In the genomic region with DNA sequence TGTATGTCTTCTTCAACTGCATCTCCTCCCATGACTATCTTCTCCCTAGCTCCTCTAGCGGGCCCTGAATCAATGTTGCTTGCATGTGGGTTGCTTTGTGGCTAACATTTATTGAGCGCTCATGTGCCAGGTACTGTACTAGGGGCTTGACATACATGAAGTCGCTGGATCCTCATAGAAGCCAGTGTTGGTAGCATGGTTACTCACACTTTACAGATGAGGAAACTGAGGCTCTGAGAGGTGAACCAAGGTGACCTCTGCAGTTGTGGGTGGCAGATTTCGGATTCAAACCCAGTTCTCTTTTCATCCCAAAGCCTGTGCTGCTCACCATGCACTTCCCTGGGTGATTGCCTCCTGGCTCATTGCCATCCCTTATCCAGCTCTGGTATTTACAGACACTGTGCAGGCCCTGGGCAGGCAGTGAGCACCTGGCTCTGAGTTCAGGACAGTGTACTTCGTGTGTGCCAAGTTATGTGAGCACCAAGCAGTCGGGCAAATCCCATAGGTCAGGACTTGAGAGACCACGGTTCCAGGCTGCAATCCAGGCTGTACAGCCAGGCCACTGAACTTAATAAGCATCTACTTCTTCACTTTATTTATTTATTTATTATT, we compare ENCODE assay signal across 8 cellular contexts. TPM values are rescaled to one million over a fixed set of nuclear protein-coding genes. Genes with fewer than 3 reads are reported as not detected.
DNase-seq lines count a peak whose midpoint lies in the region; ATAC-seq and TF ChIP-seq lines count a peak whose summit lies in the region.

No MANE protein-coding gene starts in this region.

- intact Hi-C loops in activated CD4-positive, alpha-beta T cell treated with anti-CD3 and anti-CD28 coated beads, Interleukin-2, amount 10 ng/mL, durations not matched to agents 24 days and 14 days (cut with micrococcal nuclease) = loop anchor here (5.0 kb wide), 1 partner anchor 325 kb away; a partner anchor contains a TSS

- H3K27ac ChIP-seq in SU-DHL-6 (ENCODE audit: low read depth, low read length) = 0 out of 2 replicates have a peak overlapping the region, but pooled peaks have one; percentile 12

- H4K20me1 ChIP-seq in SU-DHL-6 (ENCODE audit: low read depth, low read length) = peaks cover 11% of the 10 kb centered on the region; the same call in 1 of the 2 replicates

- no peaks in the 10 kb centered on the region for H3K9me3 ChIP-seq in SU-DHL-6 (ENCODE audit: insufficient read depth, low read length)

- peak overlapping the region; percentile 79 for H3K4me2 ChIP-seq in SU-DHL-6 (ENCODE audit: low read depth, low read length, poor library complexity, severe bottlenecking)

- peak overlapping the region; percentile 63 for H3K4me3 ChIP-seq in SU-DHL-6 (ENCODE audit: insufficient read depth, low read length, poor library complexity, severe bottlenecking)

- H3K9ac ChIP-seq in SU-DHL-6 (ENCODE audit: low read length) = peak overlapping the region; percentile 97

- H3K36me3 ChIP-seq in SU-DHL-6 (ENCODE audit: low read length) = peaks cover 31% of the 10 kb centered on the region

- H3K4me3 Mint-ChIP-seq in activated CD4-positive, alpha-beta T cell treated with anti-CD3 and anti-CD28 coated beads, Interleukin-2, amount 10 ng/mL, durations not matched to agents 24 days and 14 days = peak overlapping the region; percentile 98
- H3K4me3 Mint-ChIP-seq in progenitor cell of endocrine pancreas (ENCODE audit: low read depth) = peak overlapping the region; percentile 95

- H2AFZ ChIP-seq in SU-DHL-6 (ENCODE audit: low read depth, low read length, severe bottlenecking) = peak overlapping the region; percentile 37

- no peaks in the 10 kb centered on the region for H3K27me3 Mint-ChIP-seq in activated CD4-positive, alpha-beta T cell treated with anti-CD3 and anti-CD28 coated beads, Interleukin-2, amount 10 ng/mL, durations not matched to agents 24 days and 14 days
- H3K27me3 Mint-ChIP-seq in progenitor cell of endocrine pancreas = no peaks in the 10 kb centered on the region

- H3F3A ChIP-seq in SU-DHL-6 (ENCODE audit: insufficient read depth) = peaks cover 32% of the 10 kb centered on the region

- H3K27ac Mint-ChIP-seq in activated CD4-positive, alpha-beta T cell treated with anti-CD3 and anti-CD28 coated beads, Interleukin-2, amount 10 ng/mL, durations not matched to agents 24 days and 14 days = peak overlapping the region; percentile 98
- H3K27ac Mint-ChIP-seq in progenitor cell of endocrine pancreas = no peak overlapping the region

- H3K9me3 Mint-ChIP-seq in activated CD4-positive, alpha-beta T cell treated with anti-CD3 and anti-CD28 coated beads, Interleukin-2, amount 10 ng/mL, durations not matched to agents 24 days and 14 days = no peaks in the 10 kb centered on the region
- no peaks in the 10 kb centered on the region for H3K9me3 Mint-ChIP-seq in progenitor cell of endocrine pancreas (ENCODE audit: low read depth)

- H3K4me1 Mint-ChIP-seq in activated CD4-positive, alpha-beta T cell treated with anti-CD3 and anti-CD28 coated beads, Interleukin-2, amount 10 ng/mL, durations not matched to agents 24 days and 14 days = peaks cover 36% of the 10 kb centered on the region
- peaks cover 21% of the 10 kb centered on the region for H3K4me1 Mint-ChIP-seq in progenitor cell of endocrine pancreas (ENCODE audit: low read depth)

- no peaks in the 10 kb centered on the region for H3K9me2 ChIP-seq in SU-DHL-6 (replicated peaks; ENCODE audit: insufficient read depth, low read length)

- peaks cover 51% of the 10 kb centered on the region for H3K36me3 Mint-ChIP-seq in activated CD4-positive, alpha-beta T cell treated with anti-CD3 and anti-CD28 coated beads, Interleukin-2, amount 10 ng/mL, durations not matched to agents 24 days and 14 days (ENCODE audit: low read depth)
- peaks cover 23% of the 10 kb centered on the region for H3K36me3 Mint-ChIP-seq in progenitor cell of endocrine pancreas (ENCODE audit: insufficient read depth)

- TF ChIP-seq CTCF in SU-DHL-6 (IDR thresholded peaks at IDR 0.05; ENCODE audit: insufficient read depth, low read length, poor library complexity, severe bottlenecking) (no peak), progenitor cell of endocrine pancreas (IDR thresholded peaks at IDR 0.05; ENCODE audit: unreplicated experiment) (no peak)

- no peaks in the 10 kb centered on the region for H3K27me3 ChIP-seq in SU-DHL-6 (ENCODE audit: low read length)

- H3K79me2 ChIP-seq in SU-DHL-6 (ENCODE audit: insufficient read depth, low read length) = peaks cover 25% of the 10 kb centered on the region

- no peak for ATAC-seq in HG03039 (IDR thresholded peaks at IDR 0.05; ENCODE audit: unreplicated experiment)

- DNase-seq in activated CD4-positive, alpha-beta T cell treated with anti-CD3 and anti-CD28 coated beads, Interleukin-2, amount 10 ng/mL, durations not matched to agents 24 days and 14 days = no peak
- no peak for DNase-seq in activated CD4-positive, alpha-beta T cell treated with anti-CD3 and anti-CD28 coated beads, Interleukin-2, amount 50 U/mL, for 48 hours
- DNase-seq in foreskin melanocyte (peak; percentile 23), progenitor cell of endocrine pancreas (ENCODE audit: low spot score, unreplicated experiment) (no peak)
- no peak for DNase-seq in stimulated activated CD4-positive, alpha-beta T cell treated with anti-CD3 and anti-CD28 coated beads, Interleukin-4, amount 100 ng/mL, for 24 hours
- no peak for DNase-seq in central memory CD4-positive, alpha-beta T cell

RNA-seq across cellular contexts. Expression of a gene that starts 1.3 kb away (rescaled TPM):
- 24.6 and 26.4 TPM in 2 replicates for total RNA-seq in activated CD4-positive, alpha-beta T cell treated with anti-CD3 and anti-CD28 coated beads, Interleukin-2, amount 10 ng/mL, durations not matched to agents 24 days and 14 days
- 28.5 TPM in 2 replicates for total RNA-seq in progenitor cell of endocrine pancreas

RNA-seq across cellular contexts. Expression of a gene that starts 1.4 kb away (rescaled TPM):
- total RNA-seq in activated CD4-positive, alpha-beta T cell treated with anti-CD3 and anti-CD28 coated beads, Interleukin-2, amount 10 ng/mL, durations not matched to agents 24 days and 14 days = 1,245 and 1,252 TPM in 2 replicates
- 1,044 and 1,067 TPM in 2 replicates for total RNA-seq in progenitor cell of endocrine pancreas

RNA-seq across cellular contexts. Expression of a gene that starts 28.4 kb away (rescaled TPM):
- 17.2 and 17.3 TPM in 2 replicates for total RNA-seq in activated CD4-positive, alpha-beta T cell treated with anti-CD3 and anti-CD28 coated beads, Interleukin-2, amount 10 ng/mL, durations not matched to agents 24 days and 14 days
- total RNA-seq in progenitor cell of endocrine pancreas = 12.4 and 12.7 TPM in 2 replicates

RNA-seq across cellular contexts. Expression of a gene that starts 55.6 kb away (rescaled TPM):
- 3.9 and 5.8 TPM in 2 replicates for total RNA-seq in activated CD4-positive, alpha-beta T cell treated with anti-CD3 and anti-CD28 coated beads, Interleukin-2, amount 10 ng/mL, durations not matched to agents 24 days and 14 days
- total RNA-seq in progenitor cell of endocrine pancreas = 48.0 and 50.7 TPM in 2 replicates
